Comparison of ENCODE assay signal across 8 cellular contexts in the genomic region with DNA sequence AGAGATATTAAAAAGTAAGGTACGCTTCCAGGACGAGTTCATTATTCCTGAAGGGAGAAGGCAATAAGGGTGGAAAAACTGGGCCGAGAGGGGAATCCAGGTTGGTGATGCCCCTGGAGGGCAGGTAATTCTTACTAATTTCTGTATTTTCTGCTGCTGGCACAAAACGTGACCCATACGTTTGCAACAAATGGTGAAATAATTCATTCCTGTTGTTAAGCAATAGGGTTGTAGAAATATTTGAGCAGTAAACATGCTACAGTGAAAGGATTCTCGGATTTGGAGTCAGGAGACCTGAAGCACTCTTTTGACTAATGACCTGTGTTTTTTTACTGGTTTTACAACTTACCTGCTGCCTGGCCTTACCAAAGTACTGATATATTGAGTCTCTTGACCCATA. TPM values are rescaled to one million over a fixed set of nuclear protein-coding genes. Genes with fewer than 3 reads are reported as not detected.
A peak's percentile ranks its signal among the peaks of the same experiment; 100 is the strongest.
DNase-seq lines count a peak whose midpoint lies in the region; ATAC-seq and TF ChIP-seq lines count a peak whose summit lies in the region.

No MANE protein-coding gene starts in this region.

- peak overlapping the region; percentile 97 for H3K4me3 Mint-ChIP-seq in WTC11

- H3K27ac ChIP-seq in GM23248: peak overlapping the region; percentile 95
- peak overlapping the region; percentile 85 to 93 (median 92) for H3K27ac ChIP-seq in gastroesophageal sphincter

- peak overlapping the region; percentile 90 for H3K4me3 ChIP-seq in GM23248
- peak overlapping the region; percentile 63 to 84 for H3K4me3 ChIP-seq in gastroesophageal sphincter
- peak overlapping the region; percentile 89 for H3K4me3 ChIP-seq in skeletal muscle cell (ENCODE audit: low read depth, low read length)

- POLR2A ChIA-PET in WTC11 (lab: Charles Lee): interaction anchor here (1.8 kb wide), 1 partner anchor 36 kb away, joined by 6 read pairs; a partner anchor contains a TSS

- in situ Hi-C loops in GM23248 (cut with MboI): no loop called here

- peaks cover 20% of the 10 kb centered on the region for H3K36me3 Mint-ChIP-seq in WTC11

- peak; percentile 48 for DNase-seq in GM23248
- DNase-seq in WTC11 (ENCODE audit: low spot score): no peak
- DNase-seq in skeletal muscle cell (ENCODE audit: low read depth): no peak
- DNase-seq in NCI-H82 treated with DMSO at 0.1 percent for 48 hours (lab: John Stamatoyannopoulos, UW; ENCODE audit: unreplicated experiment): no peak
- no peak for DNase-seq in mucosa of gallbladder (ENCODE audit: low spot score)
- DNase-seq in NCI-H187 treated with DMSO at 0.1 percent for 48 hours (lab: John Stamatoyannopoulos, UW): no peak

- TF ChIP-seq CTCF in WTC11 (IDR thresholded peaks at IDR 0.05) (no peak), gastroesophageal sphincter (IDR thresholded peaks at IDR 0.05) (no peak)

- H3K4me1 Mint-ChIP-seq in WTC11: peaks cover 18% of the 10 kb centered on the region

- no peak for ATAC-seq in WTC11
- ATAC-seq in gastroesophageal sphincter: no peak
- ATAC-seq in GM18498 (IDR thresholded peaks at IDR 0.05; ENCODE audit: unreplicated experiment): no peak

- no peaks in the 10 kb centered on the region for H3K9me2 ChIP-seq in GM23248 (ENCODE audit: insufficient read depth)

- no peaks in the 10 kb centered on the region for H3K9me3 Mint-ChIP-seq in WTC11

- H3K79me2 ChIP-seq in GM23248 (ENCODE audit: insufficient read depth): peaks cover 54% of the 10 kb centered on the region

- H3K36me3 ChIP-seq in GM23248 (ENCODE audit: low read depth): peaks cover 17% of the 10 kb centered on the region; the same call in 1 of the 2 replicates
- peaks cover 0 to 42% of the 10 kb centered on the region in 2 donors for H3K36me3 ChIP-seq in gastroesophageal sphincter

- TF ChIP-seq EP300 in gastroesophageal sphincter (IDR thresholded peaks at IDR 0.05): no peak

- H4K20me1 ChIP-seq in GM23248 (ENCODE audit: insufficient read depth): no peaks in the 10 kb centered on the region

- H3F3A ChIP-seq in GM23248 (ENCODE audit: insufficient read depth): peaks cover 64% of the 10 kb centered on the region

- no peaks in the 10 kb centered on the region for H3K27me3 ChIP-seq in GM23248 (replicated peaks; ENCODE audit: insufficient read depth)
- H3K27me3 ChIP-seq in gastroesophageal sphincter: no peaks in the 10 kb centered on the region

- no peak for TF ChIP-seq POLR2A in gastroesophageal sphincter (IDR thresholded peaks at IDR 0.05)

- H3K9me3 ChIP-seq in GM23248 (ENCODE audit: low read depth) (no peaks in the 10 kb centered on the region), gastroesophageal sphincter (no peaks in the 10 kb centered on the region)

- H3K27me3 Mint-ChIP-seq in WTC11 (ENCODE audit: low read depth): peaks cover 6% of the 10 kb centered on the region; the same call in 1 of the 2 replicates

- WGBS in GM23248 (ENCODE audit: low coverage in 1 of 2, low lambda C conversion rate in 2 of 2, missing lambda C conversion rate in 2 of 2), 2 experiments: 7 to 8% methylated on average over 6 of the region's 6 CpGs
- WGBS in gastroesophageal sphincter (ENCODE audit: low coverage in 1 of 2), 2 donors: 2 to 4% methylated on average over 5 to 6 of the region's 6 CpGs

- peak overlapping the region; percentile 100 for H3K4me2 ChIP-seq in GM23248 (ENCODE audit: unreplicated experiment)

- H3K27ac Mint-ChIP-seq in WTC11: peak overlapping the region; percentile 94

- H3K9ac ChIP-seq in GM23248: peak overlapping the region; percentile 98

- CTCF ChIA-PET in WTC11 (lab: Charles Lee): no interaction called here

- H3K4me1 ChIP-seq in GM23248 (ENCODE audit: insufficient read depth) (peaks cover 42% of the 10 kb centered on the region), gastroesophageal sphincter (peaks cover 0 to 47% (median 27%) of the 10 kb centered on the region in 3 donors)

- H2AFZ ChIP-seq in GM23248: peak overlapping the region; percentile 89

TF ChIP-seq in WTC11, 78 proteins besides CTCF, POLR2A, EP300 and RAD21:
- TF ChIP-seq NFATC4 (CRISPR knock-in tag; IDR thresholded peaks at IDR 0.05): no peak
- no peak for TF ChIP-seq TCF7 (CRISPR knock-in tag; IDR thresholded peaks at IDR 0.05; ENCODE audit: low read depth)
- TF ChIP-seq, protein P1, sequence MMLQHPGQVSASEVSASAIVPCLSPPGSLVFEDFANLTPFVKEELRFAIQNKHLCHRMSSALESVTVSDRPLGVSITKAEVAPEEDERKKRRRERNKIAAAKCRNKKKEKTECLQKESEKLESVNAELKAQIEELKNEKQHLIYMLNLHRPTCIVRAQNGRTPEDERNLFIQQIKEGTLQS (CRISPR knock-in tag; conservative IDR thresholded peaks at IDR 0.05): no peak

RNA-seq across cellular contexts. Expression of a gene that starts 0.7 kb away (rescaled TPM):
- 17.8 and 22.0 TPM in 2 replicates for total RNA-seq in GM23248 (2014; rRNA removed; shearing (Covaris generic))
- polyA plus RNA-seq in GM23248 (2016; fragmentation: Nextera tagmentation; extraction: Ambion mirVana): 17.6 and 19.7 TPM in 2 replicates
- total RNA-seq in WTC11 (2021) (5.7 to 6.6 TPM (median 5.8 TPM) in 3 replicates), gastroesophageal sphincter (10 to 100 TPM in 3 of 4 donors, 1 to 10 TPM in 1; 9.3 to 13.3 (median 13.2) TPM), mucosa of gallbladder (24.5 TPM)

RNA-seq across cellular contexts. Expression of a gene that starts 35.9 kb away (rescaled TPM):
- 19.7 and 38.2 TPM in 2 replicates for total RNA-seq in GM23248 (2014; rRNA removed; shearing (Covaris generic))
- 7.4 and 9.1 TPM in 2 replicates for polyA plus RNA-seq in GM23248 (2016; fragmentation: Nextera tagmentation; extraction: Ambion mirVana)
- 46.1 to 56.2 TPM (median 46.5 TPM) in 3 replicates for total RNA-seq in WTC11 (2021)
- 10 to 100 TPM; 32.2 to 91.7 (median 60.6) TPM for total RNA-seq in gastroesophageal sphincter
- total RNA-seq in mucosa of gallbladder: 46.7 TPM
